Comparison of ENCODE assay signal across 14 cellular contexts in the genomic region with DNA sequence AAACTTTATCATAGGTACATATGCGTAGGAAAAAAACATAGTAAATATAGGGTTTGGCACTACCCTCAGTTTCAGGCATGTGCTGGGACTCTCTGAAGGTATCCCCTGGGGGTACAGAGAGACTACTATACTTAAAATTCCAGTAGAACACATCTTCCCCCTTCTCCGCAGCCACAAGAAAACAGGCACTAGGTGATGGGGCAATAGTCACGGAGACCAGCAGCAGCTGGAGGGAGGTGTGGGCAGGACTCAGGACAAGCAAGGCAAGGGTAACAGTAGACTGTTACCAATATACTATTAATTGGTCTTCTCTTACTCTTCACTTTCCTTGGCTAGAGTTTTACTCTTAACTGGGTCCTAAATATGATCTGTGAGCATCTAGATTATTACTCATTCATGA.
"Had no signal": no experiment of that assay in that cellular context is flagged by ENCODE, and none has a peak within 500 bp of the region (broad histone marks: within the 10 kb centered on the region; RNA-seq: fewer than 3 reads in every experiment).

No MANE protein-coding gene starts in this region.

- H3K36me3 Mint-ChIP-seq: naive thymus-derived CD4-positive, alpha-beta T cell had no signal

- H3K27ac ChIP-seq: lower lobe of right lung, neutrophil, upper lobe of left lung had no signal

- H3K9me3 ChIP-seq: lower lobe of right lung, neutrophil, upper lobe of left lung had no signal

- FAIRE-seq: endometrium, small intestine had no signal

- ATAC-seq: activated T-cell treated with anti-CD3 and anti-CD28 coated beads, Interleukin-2, amount 50 U/mL, for 4 hours; esophagus mucosa; lower lobe of right lung; naive thymus-derived CD4-positive, alpha-beta T cell had no signal

- H3K4me3 ChIP-seq: lower lobe of right lung, upper lobe of left lung had no signal

- DNase-seq: activated CD4-positive, alpha-beta T cell treated with anti-CD3 and anti-CD28 coated beads, Interleukin-2, amount 50 U/mL, for 48 hours; activated CD4-positive, CD25-positive, alpha-beta regulatory T cell treated with anti-CD3 and anti-CD28 coated beads, Interleukin-2, amount 50 U/mL, for 72 hours; activated effector memory CD4-positive, alpha-beta T cell treated with anti-CD3 and anti-CD28 coated beads, Interleukin-2, amount 50 U/mL, for 16 hours; activated T-cell treated with anti-CD3 and anti-CD28 coated beads, Interleukin-2, amount 50 U/mL, for 4 hours; hypothalamus; lower lobe of right lung; naive thymus-derived CD4-positive, alpha-beta T cell; small intestine; stimulated activated naive CD4-positive, alpha-beta T cell had no signal

- H3K9me3 Mint-ChIP-seq: activated T-cell treated with anti-CD3 and anti-CD28 coated beads, Interleukin-2, amount 50 U/mL, for 4 hours had no signal

- H3K36me3 ChIP-seq: lower lobe of right lung, neutrophil, upper lobe of left lung had no signal

- H3K4me3 Mint-ChIP-seq: activated naive CD8-positive, alpha-beta T cell; activated T-cell treated with anti-CD3 and anti-CD28 coated beads, Interleukin-2, amount 50 U/mL, for 4 hours; naive thymus-derived CD4-positive, alpha-beta T cell had no signal

- H3K27me3 ChIP-seq: upper lobe of left lung had no signal

- H3K27ac Mint-ChIP-seq: naive thymus-derived CD4-positive, alpha-beta T cell had no signal
